28 cellular contexts compared by ENCODE assay signal in the genomic region with DNA sequence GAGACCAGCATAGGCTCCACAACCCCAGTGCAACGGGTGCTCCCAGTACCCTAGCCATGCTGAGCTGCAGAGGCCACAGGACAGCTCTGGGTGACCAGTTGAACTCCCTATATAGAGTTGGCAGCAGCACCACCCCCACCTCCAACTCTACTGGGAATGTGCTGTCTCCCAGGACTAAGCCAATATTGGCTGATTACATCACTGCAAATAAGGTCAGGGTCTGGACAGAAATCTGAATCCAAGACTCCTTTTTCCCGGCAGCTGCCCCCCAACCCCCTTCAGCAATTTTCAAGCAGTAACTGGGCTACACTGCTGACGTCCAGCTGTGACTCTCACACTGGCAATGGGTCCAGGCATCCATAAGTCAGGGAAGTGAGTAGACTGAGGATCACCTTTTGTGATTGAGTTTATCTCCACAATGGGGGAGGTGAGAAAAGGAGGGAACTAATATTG. TPM values are rescaled to one million over a fixed set of nuclear protein-coding genes. Genes with fewer than 3 reads are reported as not detected.
DNase-seq lines count a peak whose midpoint lies in the region; ATAC-seq, FAIRE-seq and TF ChIP-seq lines count a peak whose summit lies in the region.
"Had no signal": no experiment of that assay in that cellular context is flagged by ENCODE, and none has a peak within 500 bp of the region (broad histone marks: within the 10 kb centered on the region; RNA-seq: fewer than 3 reads in every experiment).

A gene with protein sequence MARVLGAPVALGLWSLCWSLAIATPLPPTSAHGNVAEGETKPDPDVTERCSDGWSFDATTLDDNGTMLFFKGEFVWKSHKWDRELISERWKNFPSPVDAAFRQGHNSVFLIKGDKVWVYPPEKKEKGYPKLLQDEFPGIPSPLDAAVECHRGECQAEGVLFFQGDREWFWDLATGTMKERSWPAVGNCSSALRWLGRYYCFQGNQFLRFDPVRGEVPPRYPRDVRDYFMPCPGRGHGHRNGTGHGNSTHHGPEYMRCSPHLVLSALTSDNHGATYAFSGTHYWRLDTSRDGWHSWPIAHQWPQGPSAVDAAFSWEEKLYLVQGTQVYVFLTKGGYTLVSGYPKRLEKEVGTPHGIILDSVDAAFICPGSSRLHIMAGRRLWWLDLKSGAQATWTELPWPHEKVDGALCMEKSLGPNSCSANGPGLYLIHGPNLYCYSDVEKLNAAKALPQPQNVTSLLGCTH (minus strand): TSS at position 82 of the 453 bp plus-strand sequence. CDS start 24 bp downstream, at position 58.

- TF ChIP-seq POLR2A in HepG2 (IDR thresholded peaks at IDR 0.05; ENCODE audit: insufficient read depth in 1 of 2, low read depth in 2 of 2, low read length in 2 of 2) = peak in 1 of 2 experiments; percentile 57; a peak in 1 of 4 replicates
- TF ChIP-seq POLR2A in suprapubic skin (IDR thresholded peaks at IDR 0.05) = no peak
- TF ChIP-seq POLR2A in GM12891 (IDR thresholded peaks at IDR 0.05; ENCODE audit: low read depth, low read length) = no peak

- DNase-seq in DMS53 (lab: John Stamatoyannopoulos, UW) (peak; percentile 38), DMS53 treated with DMSO at 0.1 percent for 48 hours (lab: John Stamatoyannopoulos, UW; ENCODE audit: unreplicated experiment) (no peak), SK-N-DZ (ENCODE audit: low spot score) (peak; percentile 37), HepG2 (ENCODE audit: low spot score) (peak; percentile 86), smooth muscle cell (lab: John Stamatoyannopoulos, UW; ENCODE audit: unreplicated experiment) (no peak), suprapubic skin (ENCODE audit: low spot score in 2 of 2) (no peak), GM12891 (ENCODE audit: insufficient read length, low spot score) (no peak)
- DNase-seq in activated CD4-positive, alpha-beta T cell treated with anti-CD3 and anti-CD28 coated beads for 48 hours = no peak
- DNase-seq: AML-193; C1 segment of cervical spinal cord; Calu3; CD8-positive, alpha-beta T cell; DMS153; GDM1; Kasumi-1; MG63; NCI-H1417; NCI-H1694 treated with DMSO at 0.1 percent for 48 hours; NCI-H2081 treated with DMSO at 0.1 percent for 48 hours; NCI-H2171 treated with DMSO at 0.1 percent for 48 hours; NCI-H524 treated with DMSO at 0.1 percent for 48 hours; OCI-M1 had no signal

- peak within 1 kb of the TSS; percentile 82 for H3K4me2 ChIP-seq in HepG2 (ENCODE audit: low read depth, low read length)
- peak within 1 kb of the TSS; percentile 49 for H3K4me2 ChIP-seq in smooth muscle cell

- H3K27ac ChIP-seq in HepG2 (ENCODE audit: extremely low read length, insufficient read depth, low read length) (no peak within 1 kb of the TSS), smooth muscle cell (ENCODE audit: low read depth) (no peak within 1 kb of the TSS), suprapubic skin (no peak within 1 kb of the TSS)
- H3K27ac ChIP-seq: 22Rv1 had no signal

- peak; percentile 54 to 86; a peak in 3 of 4 replicates for TF ChIP-seq EP300 in HepG2 (IDR thresholded peaks at IDR 0.05; ENCODE audit: low read depth in 2 of 2, low read length in 2 of 2)
- peak; percentile 78 for TF ChIP-seq EP300 in HepG2 (CRISPR knock-in tag; IDR thresholded peaks at IDR 0.05; ENCODE audit: borderline replicate concordance)
- no peak for TF ChIP-seq EP300 in suprapubic skin (IDR thresholded peaks at IDR 0.05)

- no peaks in the 10 kb centered on the region for H3F3A ChIP-seq in smooth muscle cell (ENCODE audit: low read depth)

- intact Hi-C loops in HepG2 (cut with micrococcal nuclease; ENCODE audit: unreplicated experiment) = loop anchor here (2.0 to 5.0 kb wide), 2 partner anchors 32 to 49 kb away; a partner anchor contains a TSS

- H3K4me3 ChIP-seq in HepG2 (replicated peaks in 1 of 3; ENCODE audit: insufficient read depth in 1 of 3, low read depth in 2 of 3, low read length in 3 of 3) (peak within 1 kb of the TSS; percentile 10 to 38 (median 10); a peak in 4 of 6 replicates), smooth muscle cell (no peak within 1 kb of the TSS), suprapubic skin (no peak within 1 kb of the TSS)
- H3K4me3 ChIP-seq: MG63 had no signal

- POLR2A ChIA-PET in HepG2 (lab: Yijun Ruan, JAX) = interaction anchor here (0.6 to 3.9 kb wide), 14 partner anchors 11 to 242 kb away, joined by 3 to 22 read pairs (median 8); a partner anchor contains a TSS

- CTCF ChIA-PET in HepG2 (lab: Yijun Ruan, JAX; ENCODE audit: low intra/inter-chr PET ratio, low total read pairs) = no interaction called here

- no peak within 1 kb of the TSS for H2AFZ ChIP-seq in HepG2 (ENCODE audit: low read length)
- no peak within 1 kb of the TSS for H2AFZ ChIP-seq in smooth muscle cell (ENCODE audit: low read depth)

- peaks cover 59% of the 10 kb centered on the region for H3K4me1 ChIP-seq in HepG2 (ENCODE audit: insufficient read depth, low read length)
- H3K4me1 ChIP-seq in smooth muscle cell (ENCODE audit: low read depth) = no peaks in the 10 kb centered on the region
- no peaks in the 10 kb centered on the region for H3K4me1 ChIP-seq in suprapubic skin

- H3K36me3 ChIP-seq in HepG2 (replicated peaks in 1 of 2; ENCODE audit: control insufficient read depth in 1 of 2, insufficient read depth in 2 of 2, low read length in 2 of 2) (no peaks in the 10 kb centered on the region), smooth muscle cell (ENCODE audit: low read depth) (no peaks in the 10 kb centered on the region), suprapubic skin (no peaks in the 10 kb centered on the region)
- H3K36me3 ChIP-seq: MG63 had no signal

- H4K20me1 ChIP-seq in HepG2 (ENCODE audit: insufficient read depth, low read length) = no peaks in the 10 kb centered on the region
- H4K20me1 ChIP-seq in smooth muscle cell (ENCODE audit: low read depth) = no peaks in the 10 kb centered on the region

- no TSS peak for BruUV-seq in HepG2 (replicated peaks; lab: Mats Ljungman, UMichigan)

- FAIRE-seq in HepG2 (lab: Jason Lieb, UNC) (peak; percentile 81), GM12891 (lab: Jason Lieb, UNC) (no peak)
- FAIRE-seq: GM19239, H1, RCC 7860 had no signal

- TF ChIP-seq CTCF in HepG2 (CRISPR knock-in tag; IDR thresholded peaks at IDR 0.05) = peak; percentile 1; the same call in 1 of the 2 replicates
- no peak for TF ChIP-seq CTCF in smooth muscle cell (IDR thresholded peaks at IDR 0.05; ENCODE audit: borderline replicate concordance, insufficient read depth, poor library complexity, severe bottlenecking)
- TF ChIP-seq CTCF in suprapubic skin (IDR thresholded peaks at IDR 0.05) = no peak

- WGBS in HepG2 (ENCODE audit: low lambda C conversion rate) = 0% methylated on average over 3 of the region's 3 CpGs
- WGBS in smooth muscle cell (ENCODE audit: low lambda C conversion rate) = 39% methylated on average over 3 of the region's 3 CpGs
- WGBS in suprapubic skin = 72% methylated on average over 3 of the region's 3 CpGs

- peak; percentile 90 for ATAC-seq in HepG2
- ATAC-seq: CD8-positive, alpha-beta T cell; HCT116; Right ventricle myocardium inferior had no signal

- H3K27me3 ChIP-seq in HepG2 (ENCODE audit: control insufficient read depth in 1 of 2, insufficient read depth in 2 of 2, low read length in 2 of 2) = no peaks in the 10 kb centered on the region; a peak in 1 of 5 replicates
- H3K27me3 ChIP-seq in smooth muscle cell (ENCODE audit: low read depth) = no peaks in the 10 kb centered on the region
- H3K27me3 ChIP-seq in suprapubic skin = no peaks in the 10 kb centered on the region
- H3K27me3 ChIP-seq: MG63 had no signal

- H3K79me2 ChIP-seq in HepG2 (ENCODE audit: insufficient read depth, low read length) = no peaks in the 10 kb centered on the region
- no peaks in the 10 kb centered on the region for H3K79me2 ChIP-seq in smooth muscle cell (ENCODE audit: low read depth)

- in situ Hi-C loops in HepG2 (cut with HindIII; ENCODE audit: extremely low pct_ligation_motif_present, low pct_unique_long_range_greater_than_20kb) = loop anchor here (5.0 kb wide), 1 partner anchor 59 kb away; no protein-coding TSS in a partner anchor

- H3K9me3 ChIP-seq in HepG2 (ENCODE audit: low read length) = no peaks in the 10 kb centered on the region
- H3K9me3 ChIP-seq in smooth muscle cell (replicated peaks; ENCODE audit: low read depth) = no peaks in the 10 kb centered on the region
- H3K9me3 ChIP-seq in suprapubic skin = no peaks in the 10 kb centered on the region
- H3K9me3 ChIP-seq: MG63 had no signal

- H3K9ac ChIP-seq in HepG2 (ENCODE audit: insufficient read depth, low read depth, low read length) = peak within 1 kb of the TSS; percentile 29
- H3K9ac ChIP-seq in smooth muscle cell (ENCODE audit: low read depth) = no peak within 1 kb of the TSS

- TF ChIP-seq RAD21 in HepG2 (CRISPR knock-in tag; IDR thresholded peaks at IDR 0.05) = no peak

TF ChIP-seq in GM12891, 5 proteins besides CTCF, POLR2A, EP300 and RAD21 (continues in another document):
- TF ChIP-seq TAF1 (IDR thresholded peaks at IDR 0.05; ENCODE audit: low read depth, low read length) = no peak

RNA-seq across cellular contexts. Expression of the gene that starts here (rescaled TPM):
- 1.9 and 3.7 TPM in 2 replicates for polyA plus RNA-seq in SK-N-DZ (2014; cell fraction: cytosol; rRNA removed)
- polyA plus RNA-seq in SK-N-DZ (2014; cell fraction: nucleus; rRNA removed) = 2.2 and 6.6 TPM in 2 replicates
- total RNA-seq in HepG2 (2016; rRNA removed; fragmentation: Illumina TruSeq; extraction: Trizol) (29.6 and 57.4 TPM in 2 replicates), smooth muscle cell (0.40 and 3.5 TPM in 2 replicates), suprapubic skin (10 to 100 TPM in 1 of 4 donors, 1 to 10 TPM in 2, under 1 TPM in 1; 0.47 to 15.5 (median 1.3) TPM)
- 7.4 and 9.1 TPM in 2 replicates for total RNA-seq in HepG2 (2016; cell fraction: cytosol; rRNA removed; fragmentation: Illumina TruSeq; extraction: Trizol; ENCODE audit: low read depth)
- 28.5 and 59.2 TPM in 2 replicates for total RNA-seq in HepG2 (2016; cell fraction: insoluble cytoplasmic fraction; rRNA removed; fragmentation: Illumina TruSeq; extraction: Trizol)
- total RNA-seq in HepG2 (2016; cell fraction: membrane; rRNA removed; fragmentation: Illumina TruSeq; extraction: Trizol) = 9.6 and 11.3 TPM in 2 replicates
- 60.0 and 62.1 TPM in 2 replicates for total RNA-seq in HepG2 (2016; cell fraction: nucleus; rRNA removed; fragmentation: Illumina TruSeq; extraction: Trizol)
- polyA plus RNA-seq in HepG2 (2011; rRNA removed) (6.2 and 9.2 TPM in 2 replicates), smooth muscle cell (1.1 and 2.6 TPM in 2 replicates)
- 7.9 and 10.5 TPM in 2 replicates for polyA plus RNA-seq in HepG2 (2011; cell fraction: cytosol; rRNA removed)
- polyA plus RNA-seq in HepG2 (2011; cell fraction: nucleus; rRNA removed) = 6.2 and 6.6 TPM in 2 replicates
- polyA plus RNA-seq in HepG2 (2012) = 1.3 and 1.4 TPM in 2 replicates
- polyA plus RNA-seq in HepG2 (2016; cell fraction: cytosol; fragmentation: Illumina TruSeq; extraction: Trizol; ENCODE audit: low read depth) = 6.7 and 7.9 TPM in 2 replicates
- polyA plus RNA-seq in HepG2 (2016; cell fraction: insoluble cytoplasmic fraction; fragmentation: Illumina TruSeq; extraction: Trizol; ENCODE audit: low read depth) = 28.3 and 32.1 TPM in 2 replicates
- polyA plus RNA-seq in HepG2 (2016; cell fraction: membrane; fragmentation: Illumina TruSeq; extraction: Trizol; ENCODE audit: low read depth) = 8.6 and 17.5 TPM in 2 replicates
- 86.2 and 88.6 TPM in 2 replicates for polyA plus RNA-seq in HepG2 (2016; cell fraction: nucleus; fragmentation: Illumina TruSeq; extraction: Trizol; ENCODE audit: insufficient read depth, low read depth)
- polyA minus RNA-seq in HepG2 (2011; rRNA and poly(A)+ RNA removed; ENCODE audit: low replicate concordance) = 0.26 and 20.4 TPM in 2 replicates
- 3.1 and 4.2 TPM in 2 replicates for polyA minus RNA-seq in HepG2 (2011; cell fraction: cytosol; rRNA and poly(A)+ RNA removed)
- polyA minus RNA-seq in HepG2 (2011; cell fraction: nucleus; rRNA and poly(A)+ RNA removed) = 4.1 and 4.5 TPM in 2 replicates
- 11.3 TPM for polyA plus RNA-seq in GM12891 (2012; ENCODE audit: low read depth, missing spikeins)
- total RNA-seq: Right ventricle myocardium inferior had no signal

Comparison
In these comparisons a context has a peak if more than half of its experiments do, and no peak if none do; other contexts are left out.
1. DNase-seq: peak in DMS53 (single experiment), SK-N-DZ (single experiment) and HepG2 (single experiment); none in DMS53 treated with DMSO at 0.1 percent for 48 hours (single experiment), smooth muscle cell (single experiment), suprapubic skin (0 of 2), GM12891 (single experiment) and activated CD4-positive, alpha-beta T cell treated with anti-CD3 and anti-CD28 coated beads for 48 hours (single experiment).
2. H3K4me3 ChIP-seq: peak in HepG2 (3 of 3); none in smooth muscle cell (single experiment) and suprapubic skin (single experiment).